Comparison of ENCODE assay signal across 21 cellular contexts in the genomic region with DNA sequence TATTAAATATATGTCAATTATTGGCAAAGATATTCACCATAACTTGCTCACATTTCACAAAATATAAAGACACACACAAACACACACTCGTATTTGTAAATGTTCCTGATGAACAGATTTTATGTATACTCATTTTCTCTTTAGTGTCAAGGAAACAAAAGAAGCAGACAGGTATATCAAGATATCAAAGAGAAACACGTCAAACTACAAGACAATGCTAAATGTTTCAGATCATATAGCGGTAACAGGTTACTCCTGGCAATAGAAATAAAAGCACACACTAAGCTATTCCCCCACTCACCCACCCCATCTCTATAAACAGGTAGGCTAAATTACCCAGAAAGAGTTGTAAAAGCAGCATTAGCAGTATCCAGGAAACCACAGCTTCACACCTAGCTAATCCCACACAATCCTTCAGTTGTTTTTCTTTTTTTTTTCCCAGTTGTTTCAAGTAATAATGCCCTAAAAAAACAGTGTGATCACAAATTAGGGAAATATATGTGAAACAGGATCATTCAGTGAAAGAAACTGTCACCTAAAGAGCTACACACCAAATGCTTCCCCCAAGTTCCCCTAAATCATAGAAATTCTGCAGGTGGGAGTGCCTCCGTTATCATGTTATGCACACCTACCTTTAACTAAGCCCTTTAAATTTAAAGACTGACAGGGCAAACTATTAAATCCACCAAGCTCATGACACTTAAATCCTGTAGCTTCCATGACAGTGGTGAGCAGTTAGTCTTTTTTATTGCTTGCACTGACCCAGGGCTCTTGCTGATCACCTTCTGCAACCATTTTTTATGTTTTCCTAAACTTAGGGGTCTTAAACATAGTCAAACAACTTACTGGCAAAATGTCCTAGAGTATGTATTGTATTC.
DNase-seq lines count a peak whose midpoint lies in the region; TF ChIP-seq lines count a peak whose summit lies in the region.
"Had no signal": no experiment of that assay in that cellular context is flagged by ENCODE, and none has a peak within 500 bp of the region (broad histone marks: within the 10 kb centered on the region; RNA-seq: fewer than 3 reads in every experiment).

No MANE protein-coding gene starts in this region.

- peak overlapping the region; percentile 78 for H3K27ac Mint-ChIP-seq in osteocyte (ENCODE audit: unreplicated experiment)
- H3K27ac Mint-ChIP-seq: naive B cell had no signal

- H3K4me2 ChIP-seq in fibroblast of lung (ENCODE audit: extremely low read depth, insufficient read depth, low read length) (peak overlapping the region; percentile 51), MM.1S (ENCODE audit: low read depth, low read length) (no peak overlapping the region)
- H3K4me2 ChIP-seq: BLaER1, KMS-11 had no signal

- TF ChIP-seq CTCF in HEK293 (tag by site-specific recombination; IDR thresholded peaks at IDR 0.05) (no peak), fibroblast of lung (conservative IDR thresholded peaks at IDR 0.05 in 1 of 2, IDR thresholded peaks at IDR 0.05 in 1 of 2; ENCODE audit: low read depth in 1 of 2, low read length in 2 of 2) (no peak), osteocyte (IDR thresholded peaks at IDR 0.05) (no peak), MM.1S (IDR thresholded peaks at IDR 0.05; ENCODE audit: low read length) (no peak), dorsolateral prefrontal cortex (IDR thresholded peaks at IDR 0.05 in 54 of 56, conservative IDR thresholded peaks at IDR 0.05 in 2 of 56; ENCODE audit: low read depth in 1 of 56, partially characterized antibody in 56 of 56) (no peak)

- H3K27ac ChIP-seq in HEK293 (ENCODE audit: extremely low read depth, low read depth, low read length) (no peak overlapping the region), SJCRH30 (peak overlapping the region; percentile 65), fibroblast of lung (ENCODE audit: insufficient read depth, low read length) (peak overlapping the region; percentile 85), MM.1S (ENCODE audit: low read length) (no peak overlapping the region), dorsolateral prefrontal cortex (no peak overlapping the region)
- H3K27ac ChIP-seq: ascending aorta, BLaER1, KMS-11, lower lobe of right lung, spleen, testis had no signal

- H3F3A ChIP-seq in MM.1S (ENCODE audit: insufficient read depth, low read length), result no peaks in the 10 kb centered on the region

- H3K79me2 ChIP-seq in fibroblast of lung (ENCODE audit: control insufficient read depth, insufficient read depth, low read length), result no peaks in the 10 kb centered on the region
- H3K79me2 ChIP-seq in MM.1S (ENCODE audit: low read length), result no peaks in the 10 kb centered on the region

- no peaks in the 10 kb centered on the region for H3K9me3 Mint-ChIP-seq in osteocyte (ENCODE audit: unreplicated experiment)
- H3K9me3 Mint-ChIP-seq: naive B cell had no signal

- no peak overlapping the region for H3K4me3 Mint-ChIP-seq in osteocyte (ENCODE audit: unreplicated experiment)
- H3K4me3 Mint-ChIP-seq: naive B cell had no signal

- H4K20me1 ChIP-seq in fibroblast of lung (ENCODE audit: control insufficient read depth, extremely low read depth, insufficient read depth, low read length), result no peaks in the 10 kb centered on the region
- no peaks in the 10 kb centered on the region for H4K20me1 ChIP-seq in MM.1S (ENCODE audit: insufficient read depth, low read length)
- H4K20me1 ChIP-seq: BLaER1 had no signal

- intact Hi-C loops in dorsolateral prefrontal cortex (cut with DNase I), result no loop called here

- no peaks in the 10 kb centered on the region for H3K27me3 Mint-ChIP-seq in osteocyte (ENCODE audit: unreplicated experiment)
- H3K27me3 Mint-ChIP-seq: naive B cell had no signal

- no peak overlapping the region for H2AFZ ChIP-seq in fibroblast of lung (ENCODE audit: low read length)
- no peak overlapping the region for H2AFZ ChIP-seq in MM.1S (ENCODE audit: low read length)

- H3K9me3 ChIP-seq in HEK293 (ENCODE audit: control insufficient read depth, insufficient read depth, low read depth, low read length) (no peaks in the 10 kb centered on the region), SJCRH30 (replicated peaks) (no peaks in the 10 kb centered on the region), fibroblast of lung (ENCODE audit: control insufficient read depth, insufficient read depth, low read depth, low read length) (no peaks in the 10 kb centered on the region), MM.1S (replicated peaks; ENCODE audit: insufficient read depth, low read length) (no peaks in the 10 kb centered on the region)
- H3K9me3 ChIP-seq: ascending aorta, BLaER1, lower lobe of right lung, spleen, testis had no signal

- H3K4me1 Mint-ChIP-seq in osteocyte (ENCODE audit: unreplicated experiment), result peaks cover 44% of the 10 kb centered on the region
- H3K4me1 Mint-ChIP-seq: naive B cell had no signal

- H3K27me3 ChIP-seq in SJCRH30 (no peaks in the 10 kb centered on the region), fibroblast of lung (ENCODE audit: control insufficient read depth, insufficient read depth, low read length) (no peaks in the 10 kb centered on the region), MM.1S (replicated peaks; ENCODE audit: insufficient read depth, low read length) (no peaks in the 10 kb centered on the region), dorsolateral prefrontal cortex (no peaks in the 10 kb centered on the region)
- H3K27me3 ChIP-seq: ascending aorta, BLaER1, spleen, testis had no signal

- H3K36me3 Mint-ChIP-seq in osteocyte (ENCODE audit: unreplicated experiment), result peaks cover 2% of the 10 kb centered on the region
- H3K36me3 Mint-ChIP-seq: naive B cell had no signal

- DNase-seq in SJCRH30 (peak in 1 of 2 experiments; percentile 6), fibroblast of lung (ENCODE audit: low read depth in 2 of 2) (no peak), osteocyte (ENCODE audit: extremely low spot score, unreplicated experiment) (no peak), H4 (ENCODE audit: low spot score) (no peak), MM.1S (no peak), NCI-H2171 (lab: John Stamatoyannopoulos, UW) (no peak), dorsolateral prefrontal cortex (no peak)
- DNase-seq: activated naive CD4-positive, alpha-beta T cell treated with Interleukin-2 at 50 U/mL for 16 hours; GF-D8; lower lobe of right lung; naive B cell; NCI-H1105 treated with DMSO at 0.1 percent for 48 hours; NCI-H2107; NCI-H69; posterior cingulate gyrus; spleen; testis had no signal

- no peaks in the 10 kb centered on the region for H3K36me3 ChIP-seq in HEK293 (ENCODE audit: control insufficient read depth in 2 of 2, insufficient read depth in 1 of 2, low read length in 2 of 2)
- no peaks in the 10 kb centered on the region for H3K36me3 ChIP-seq in SJCRH30
- H3K36me3 ChIP-seq in fibroblast of lung (ENCODE audit: control insufficient read depth, insufficient read depth, low read length), result no peaks in the 10 kb centered on the region
- no peaks in the 10 kb centered on the region for H3K36me3 ChIP-seq in MM.1S (replicated peaks; ENCODE audit: insufficient read depth, low read length)
- H3K36me3 ChIP-seq: ascending aorta, BLaER1, lower lobe of right lung, spleen had no signal

- no peak overlapping the region for H3K4me3 ChIP-seq in HEK293 (ENCODE audit: low read depth, low read length)
- H3K4me3 ChIP-seq in SJCRH30, result no peak overlapping the region
- no peak overlapping the region for H3K4me3 ChIP-seq in fibroblast of lung (replicated peaks in 1 of 4; ENCODE audit: control extremely low read depth in 1 of 4, insufficient read depth in 1 of 4, low read depth in 3 of 4, low read length in 4 of 4)
- H3K4me3 ChIP-seq in MM.1S (ENCODE audit: low read length), result no peak overlapping the region
- H3K4me3 ChIP-seq in dorsolateral prefrontal cortex, result no peak overlapping the region
- H3K4me3 ChIP-seq: ascending aorta, BLaER1, lower lobe of right lung, spleen, testis had no signal

- peaks cover 4% of the 10 kb centered on the region for H3K4me1 ChIP-seq in HEK293 (ENCODE audit: control insufficient read depth, insufficient read depth, low read length)
- H3K4me1 ChIP-seq in SJCRH30, result peaks cover 30% of the 10 kb centered on the region
- H3K4me1 ChIP-seq in fibroblast of lung (ENCODE audit: control insufficient read depth, extremely low read depth, insufficient read depth, low read length), result peaks cover 16% of the 10 kb centered on the region
- H3K4me1 ChIP-seq in MM.1S (ENCODE audit: low read length), result no peaks in the 10 kb centered on the region
- H3K4me1 ChIP-seq: ascending aorta, BLaER1, lower lobe of right lung, spleen, testis had no signal

- CTCF ChIA-PET in HEK293 (lab: Yijun Ruan, JAX), result interaction anchor here (0.6 to 0.7 kb wide), 3 partner anchors 46 to 88 kb away, joined by 3 to 5 read pairs (median 4); no protein-coding TSS in a partner anchor

- H3K9me2 ChIP-seq in MM.1S (replicated peaks; ENCODE audit: insufficient read depth, low read length), result no peaks in the 10 kb centered on the region

- H3K9ac ChIP-seq in fibroblast of lung (ENCODE audit: insufficient read depth, low read length), result no peak overlapping the region
- H3K9ac ChIP-seq in MM.1S (ENCODE audit: low read length), result no peak overlapping the region
- H3K9ac ChIP-seq: BLaER1, KMS-11 had no signal

- POLR2A ChIA-PET in HEK293 (lab: Yijun Ruan, JAX), result interaction anchor here (1.0 kb wide), 1 partner anchor 161 kb away, joined by 4 read pairs; no protein-coding TSS in a partner anchor

TF ChIP-seq in HEK293, 187 proteins besides CTCF, POLR2A, EP300 and RAD21 (continues in another document):
- TF ChIP-seq SCRT1 (tag by site-specific recombination; IDR thresholded peaks at IDR 0.05; ENCODE audit: borderline replicate concordance) (0 out of 2 replicates have a peak, but pooled peaks have one; percentile 17), ZNF18 (tag by site-specific recombination; IDR thresholded peaks at IDR 0.05) (peak; percentile 56; the same call in 1 of the 2 replicates)

Comparison
In these comparisons a context has a peak if more than half of its experiments do, and no peak if none do; other contexts are left out.
1. H3K27ac ChIP-seq: peak in SJCRH30 (single experiment) and fibroblast of lung (single experiment); none in HEK293 (single experiment), MM.1S (single experiment) and dorsolateral prefrontal cortex (0 of 59).